ENCODE assay signal across 14 cellular contexts in the genomic region with DNA sequence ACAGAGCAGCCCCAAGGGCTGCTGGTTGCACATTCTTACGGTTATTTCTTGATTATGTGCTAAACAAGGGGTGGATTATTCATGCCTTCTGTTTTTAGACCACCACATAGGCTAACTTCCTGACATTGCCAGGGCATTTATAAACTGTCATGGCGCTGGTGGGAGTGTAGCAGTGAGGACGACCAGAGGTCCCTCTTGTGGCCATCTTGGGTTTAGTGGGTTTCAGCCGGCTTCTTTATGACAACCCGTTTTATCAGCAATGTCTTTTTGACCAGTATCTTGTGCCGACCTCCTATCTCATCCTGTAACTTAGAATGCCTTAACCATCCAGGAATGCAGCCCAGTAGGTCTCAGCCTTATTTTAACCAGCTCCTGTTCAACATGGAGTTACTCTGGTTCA.
DNase-seq lines count a peak whose midpoint lies in the region; FAIRE-seq and TF ChIP-seq lines count a peak whose summit lies in the region.
"Had no signal": no experiment of that assay in that cellular context is flagged by ENCODE, and none has a peak within 500 bp of the region (broad histone marks: within the 10 kb centered on the region; RNA-seq: fewer than 3 reads in every experiment).

No MANE protein-coding gene starts in this region.

- H3K4me1 ChIP-seq in H1 (replicated peaks in 1 of 4; ENCODE audit: control insufficient read depth in 3 of 4, insufficient read depth in 4 of 4, low read length in 3 of 4) (no peaks in the 10 kb centered on the region; a peak in 2 of 7 replicates), esophagus squamous epithelium (no peaks in the 10 kb centered on the region)
- H3K4me1 ChIP-seq in CD4-positive, alpha-beta memory T cell (ENCODE audit: insufficient read depth, low read length), result no peaks in the 10 kb centered on the region
- H3K4me1 ChIP-seq: upper lobe of right lung had no signal

- H3K4me2 ChIP-seq in H1 (ENCODE audit: insufficient read depth in 1 of 2, low read depth in 2 of 2, low read length in 2 of 2), result no peak overlapping the region

- H3K27me3 ChIP-seq in H1 (replicated peaks in 1 of 4; ENCODE audit: control insufficient read depth in 3 of 4, extremely low read depth in 1 of 4, insufficient read depth in 3 of 4, low read length in 3 of 4) (no peaks in the 10 kb centered on the region; a peak in 1 of 7 replicates), esophagus squamous epithelium (no peaks in the 10 kb centered on the region)
- H3K27me3 ChIP-seq in CD4-positive, alpha-beta memory T cell (ENCODE audit: insufficient read depth, low read length), result no peaks in the 10 kb centered on the region
- H3K27me3 ChIP-seq: MG63, upper lobe of right lung had no signal

- H4K91ac ChIP-seq in H1 (replicated peaks; ENCODE audit: insufficient read length, low read length), result no peak overlapping the region

- no peaks in the 10 kb centered on the region for H3K4me1 Mint-ChIP-seq in CD4-positive, alpha-beta memory T cell
- H3K4me1 Mint-ChIP-seq: nephron had no signal

- peak; percentile 67 for DNase-seq in A172 (ENCODE audit: low spot score)
- DNase-seq in NCI-H1436 treated with DMSO at 0.1 percent for 48 hours (lab: John Stamatoyannopoulos, UW), result peak; percentile 3
- DNase-seq in H1 (ENCODE audit: low read depth in 1 of 2, low spot score in 2 of 2), result peak; percentile 7 to 61
- DNase-seq in NCI-H1048 (lab: John Stamatoyannopoulos, UW), result no peak
- no peak for DNase-seq in CD4-positive, alpha-beta memory T cell
- DNase-seq in esophagus squamous epithelium (lab: John Stamatoyannopoulos, UW), result no peak
- DNase-seq in stimulated activated CD4-positive, alpha-beta T cell treated with anti-CD3 and anti-CD28 coated beads, Interleukin-4, amount 100 ng/mL, for 4 hours, result no peak
- DNase-seq: activated CD8-positive, alpha-beta T cell treated with anti-CD3 and anti-CD28 coated beads, Interleukin-2, amount 10 ng/mL, durations not matched to agents 7 days and 5 days; MG63; small intestine; upper lobe of right lung had no signal

- H4K8ac ChIP-seq in H1 (ENCODE audit: extremely low read depth, insufficient read depth, low read length), result no peak overlapping the region

- TF ChIP-seq CTCF in GM12875 (IDR thresholded peaks at IDR 0.05; ENCODE audit: borderline replicate concordance, insufficient read depth, low read depth, low read length) (peak; percentile 16; the same call in 1 of the 2 replicates), H1 (IDR thresholded peaks at IDR 0.05; ENCODE audit: control extremely low read depth in 1 of 3, insufficient read depth in 1 of 3, low read depth in 1 of 3, low read length in 3 of 3) (peak; percentile 49 to 64 (median 61)), esophagus squamous epithelium (IDR thresholded peaks at IDR 0.05) (no peak)

- H3K27ac Mint-ChIP-seq in CD4-positive, alpha-beta memory T cell, result no peak overlapping the region
- H3K27ac Mint-ChIP-seq: activated CD8-positive, alpha-beta T cell treated with anti-CD3 and anti-CD28 coated beads, Interleukin-2, amount 10 ng/mL, durations not matched to agents 7 days and 5 days; activated naive CD4-positive, alpha-beta T cell treated with anti-CD3 and anti-CD28 coated beads, Interleukin-2, amount 50 U/mL, for 72 hours had no signal

- no peak overlapping the region for H2AK5ac ChIP-seq in H1 (ENCODE audit: low read depth, low read length)

- H3K27me3 Mint-ChIP-seq in CD4-positive, alpha-beta memory T cell, result no peaks in the 10 kb centered on the region

- peak; percentile 70 for FAIRE-seq in H1 (lab: Jason Lieb, UNC)
- FAIRE-seq: small intestine had no signal

- H4K20me1 ChIP-seq in H1 (replicated peaks in 1 of 2; ENCODE audit: control insufficient read depth in 1 of 2, insufficient read depth in 2 of 2, low read length in 2 of 2), result no peaks in the 10 kb centered on the region

- H4K5ac ChIP-seq in H1 (ENCODE audit: insufficient read length, low read depth, low read length), result no peak overlapping the region

- peak; percentile 72 to 79 for TF ChIP-seq RAD21 in H1 (IDR thresholded peaks at IDR 0.05 in 1 of 2, conservative IDR thresholded peaks at IDR 0.05 in 1 of 2; ENCODE audit: low read depth in 2 of 2, low read length in 2 of 2)

- H2BK12ac ChIP-seq in H1 (ENCODE audit: low read depth, low read length), result no peak overlapping the region

- H3K4ac ChIP-seq in H1 (replicated peaks; ENCODE audit: insufficient read length, low read depth, low read length), result no peak overlapping the region

- H3K23me2 ChIP-seq in H1 (ENCODE audit: low read depth, low read length), result no peaks in the 10 kb centered on the region

- H3K4me3 ChIP-seq in GM12875 (ENCODE audit: low read depth, low read length) (no peak overlapping the region), H1 (ENCODE audit: extremely low read depth in 1 of 4, insufficient read depth in 2 of 4, low read depth in 3 of 4, low read length in 4 of 4) (no peak overlapping the region), esophagus squamous epithelium (no peak overlapping the region)
- no peak overlapping the region for H3K4me3 ChIP-seq in CD4-positive, alpha-beta memory T cell (ENCODE audit: low read length in 2 of 2)
- H3K4me3 ChIP-seq: MG63, upper lobe of right lung had no signal

- no peak overlapping the region for H3K23ac ChIP-seq in H1 (ENCODE audit: insufficient read length)

- no peak overlapping the region for H3K9ac ChIP-seq in H1 (replicated peaks in 1 of 4; ENCODE audit: extremely low read depth in 1 of 4, low read depth in 3 of 4, low read length in 3 of 4)

- no peak overlapping the region for H3K18ac ChIP-seq in H1 (ENCODE audit: extremely low read depth, low read length)

- CTCF ChIA-PET in H1 (lab: Charles Lee; ENCODE audit: partially characterized antibody), result no interaction called here
- CTCF ChIA-PET in CD4-positive, alpha-beta memory T cell (lab: Charles Lee; ENCODE audit: partially characterized antibody), result no interaction called here

- no peaks in the 10 kb centered on the region for H3K79me1 ChIP-seq in H1 (ENCODE audit: low read depth, low read length)

- no peak overlapping the region for H2BK120ac ChIP-seq in H1 (replicated peaks; ENCODE audit: low read depth, low read length)

- no peaks in the 10 kb centered on the region for H3K79me2 ChIP-seq in H1 (ENCODE audit: control insufficient read depth in 1 of 2, insufficient read depth in 2 of 2, low read length in 2 of 2)

- no peak overlapping the region for H2BK15ac ChIP-seq in H1 (ENCODE audit: low read length)

- peak overlapping the region; percentile 89 for H2AFZ ChIP-seq in H1 (ENCODE audit: low read length)

- no peak for TF ChIP-seq POLR2A in H1 (IDR thresholded peaks at IDR 0.05; ENCODE audit: control extremely low read depth in 1 of 2, low read depth in 2 of 2, low read length in 2 of 2)
- TF ChIP-seq POLR2A in esophagus squamous epithelium (IDR thresholded peaks at IDR 0.05), result no peak

- no peak overlapping the region for H3K4me3 Mint-ChIP-seq in CD4-positive, alpha-beta memory T cell
- H3K4me3 Mint-ChIP-seq: activated CD8-positive, alpha-beta T cell treated with anti-CD3 and anti-CD28 coated beads, Interleukin-2, amount 10 ng/mL, durations not matched to agents 7 days and 5 days; nephron had no signal

- H3K36me3 ChIP-seq in H1 (ENCODE audit: control insufficient read depth in 2 of 4, insufficient read depth in 4 of 4, low read length in 3 of 4) (no peaks in the 10 kb centered on the region; a peak in 1 of 8 replicates), esophagus squamous epithelium (no peaks in the 10 kb centered on the region)
- no peaks in the 10 kb centered on the region for H3K36me3 ChIP-seq in CD4-positive, alpha-beta memory T cell (ENCODE audit: insufficient read depth, low read length)
- H3K36me3 ChIP-seq: MG63, upper lobe of right lung had no signal

- peak overlapping the region; percentile 91 for H2BK20ac ChIP-seq in H1 (ENCODE audit: low read length)

- POLR2A ChIA-PET in H1 (lab: Charles Lee; ENCODE audit: partially characterized antibody), result no interaction called here
- POLR2A ChIA-PET in CD4-positive, alpha-beta memory T cell (lab: Charles Lee; ENCODE audit: partially characterized antibody), result no interaction called here

- no peak overlapping the region for H3K14ac ChIP-seq in H1 (ENCODE audit: insufficient read length)

- H2BK5ac ChIP-seq in H1 (ENCODE audit: low read depth, low read length), result no peak overlapping the region

- no peak overlapping the region for H3K56ac ChIP-seq in H1 (replicated peaks; ENCODE audit: insufficient read length, low read depth, low read length)

- H3K27ac ChIP-seq in H1 (ENCODE audit: low read depth, low read length) (no peak overlapping the region), esophagus squamous epithelium (no peak overlapping the region)
- H3K27ac ChIP-seq in CD4-positive, alpha-beta memory T cell (ENCODE audit: low read depth, low read length), result no peak overlapping the region
- H3K27ac ChIP-seq: upper lobe of right lung had no signal

- 64% methylated on average over 6 of the region's 6 CpGs; no CpG with 5 or more reads in 1 of the 2 experiments for WGBS in H1 (ENCODE audit: extremely low coverage in 1 of 2, insufficient coverage in 1 of 2, insufficient read length in 1 of 2, insufficient replicate concordance in 2 of 2, low coverage in 1 of 2, low lambda C conversion rate in 2 of 2, missing lambda C conversion rate in 1 of 2), 2 experiments
- 73 to 86% methylated on average over 6 of the region's 6 CpGs for WGBS in esophagus squamous epithelium, 2 donors

- H3K9me3 ChIP-seq in H1 (ENCODE audit: insufficient read depth in 2 of 2, low read depth in 1 of 2, low read length in 1 of 2) (peaks cover 4% of the 10 kb centered on the region in 2 experiments; a peak in 2 of 4 replicates), esophagus squamous epithelium (no peaks in the 10 kb centered on the region)
- H3K9me3 ChIP-seq in CD4-positive, alpha-beta memory T cell (ENCODE audit: control insufficient read depth in 1 of 2, low read length in 2 of 2), result no peaks in the 10 kb centered on the region
- H3K9me3 ChIP-seq: MG63, upper lobe of right lung had no signal

- no peaks in the 10 kb centered on the region for H3K36me3 Mint-ChIP-seq in CD4-positive, alpha-beta memory T cell
- H3K36me3 Mint-ChIP-seq: activated naive CD4-positive, alpha-beta T cell treated with anti-CD3 and anti-CD28 coated beads, Interleukin-2, amount 50 U/mL, for 72 hours had no signal

- H3K9me3 Mint-ChIP-seq in CD4-positive, alpha-beta memory T cell, result peaks cover 0 to 12% (median 6%) of the 10 kb centered on the region in 8 donors

- no peak for TF ChIP-seq EP300 in H1 (IDR thresholded peaks at IDR 0.05; ENCODE audit: borderline replicate concordance in 1 of 2, low read depth in 2 of 2, low read length in 2 of 2)

- intact Hi-C loops in CD4-positive, alpha-beta memory T cell (cut with micrococcal nuclease), result no loop called here
- intact Hi-C loops in esophagus squamous epithelium (cut with DNase I), result no loop called here

TF ChIP-seq in H1, 55 proteins besides CTCF, POLR2A, EP300 and RAD21:
- no peak for TF ChIP-seq KDM4A (IDR thresholded peaks at IDR 0.05; ENCODE audit: low read depth, low read length, severe bottlenecking)
- TF ChIP-seq YY1 (IDR thresholded peaks at IDR 0.05; ENCODE audit: low read depth, low read length), result peak; percentile 93
TF ChIP-seq in H1: peak in this region for 1.

Comparison
In these comparisons a context has a peak if more than half of its experiments do, and no peak if none do; other contexts are left out.
1. DNase-seq: peak in A172 (single experiment), NCI-H1436 treated with DMSO at 0.1 percent for 48 hours (single experiment) and H1 (2 of 2); none in NCI-H1048 (single experiment), CD4-positive, alpha-beta memory T cell (0 of 5), esophagus squamous epithelium (single experiment) and stimulated activated CD4-positive, alpha-beta T cell treated with anti-CD3 and anti-CD28 coated beads, Interleukin-4, amount 100 ng/mL, for 4 hours (0 of 2).
2. CTCF ChIP-seq: peak in GM12875 (single experiment) and H1 (3 of 3); none in esophagus squamous epithelium (0 of 6).